In the genomic region with DNA sequence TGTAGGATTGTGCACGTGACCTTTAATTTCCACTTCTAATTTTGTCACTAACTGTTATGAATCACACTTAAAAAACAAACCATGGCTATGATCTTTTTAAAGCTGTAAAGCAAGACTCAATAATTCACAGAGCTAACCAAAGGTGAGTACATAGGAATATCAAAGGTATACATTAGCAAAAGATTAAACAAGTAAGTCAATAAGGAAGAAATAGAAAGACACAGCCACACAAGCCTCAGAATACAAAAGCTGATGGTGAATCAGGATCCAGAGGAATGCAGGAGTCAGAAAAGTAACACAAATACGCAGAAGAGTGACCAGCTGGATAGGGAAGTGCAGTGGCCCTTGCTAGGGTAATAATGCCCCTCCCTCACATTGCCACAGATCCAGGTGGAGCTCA, we compare ENCODE assay signal across 34 cellular contexts.
"Had no signal": no experiment of that assay in that cellular context is flagged by ENCODE, and none has a peak within 500 bp of the region (broad histone marks: within the 10 kb centered on the region; RNA-seq: fewer than 3 reads in every experiment).

No MANE protein-coding gene starts in this region.

- H3K27me3 Mint-ChIP-seq: activated CD8-positive, alpha-beta T cell treated with anti-CD3 and anti-CD28 coated beads for 36 hours; activated naive CD4-positive, alpha-beta T cell treated with anti-CD3 and anti-CD28 coated beads, Interleukin-2, amount 50 U/mL, for 24 hours; activated naive CD8-positive, alpha-beta T cell treated with anti-CD3 and anti-CD28 coated beads for 36 hours; activated naive CD8-positive, alpha-beta T cell treated with anti-CD3 and anti-CD28 coated beads, Interleukin-2, amount 50 U/mL, for 24 hours; activated T-helper 17 cell treated with anti-CD3 and anti-CD28 coated beads, Interleukin-2, amount 50 U/mL, for 72 hours; brain; dendritic cell treated with granulocyte-macrophage colony-stimulating factor and Interleukin-4, amounts not matched to agents 40 ng/mL and 50 ng/mL, for 4 days had no signal

- H3K4me1 ChIP-seq: adrenal gland, breast epithelium had no signal

- H3K9me3 Mint-ChIP-seq: activated naive CD4-positive, alpha-beta T cell treated with anti-CD3 and anti-CD28 coated beads, Interleukin-2, amount 50 U/mL, for 24 hours; activated naive CD8-positive, alpha-beta T cell treated with anti-CD3 and anti-CD28 coated beads for 36 hours had no signal

- H3K4me1 Mint-ChIP-seq: activated naive CD4-positive, alpha-beta T cell treated with anti-CD3 and anti-CD28 coated beads, Interleukin-2, amount 50 U/mL, for 24 hours; activated naive CD8-positive, alpha-beta T cell treated with anti-CD3 and anti-CD28 coated beads for 36 hours; activated naive CD8-positive, alpha-beta T cell treated with anti-CD3 and anti-CD28 coated beads, Interleukin-2, amount 50 U/mL, for 24 hours; activated T-helper 17 cell treated with anti-CD3 and anti-CD28 coated beads, Interleukin-2, amount 50 U/mL, for 72 hours; endodermal cell; WTC11 had no signal

- ATAC-seq: activated CD8-positive, alpha-beta T cell treated with anti-CD3 and anti-CD28 coated beads for 36 hours; activated naive CD8-positive, alpha-beta T cell treated with anti-CD3 and anti-CD28 coated beads, Interleukin-2, amount 50 U/mL, for 24 hours; activated T-cell treated with anti-CD3 and anti-CD28 coated beads, Interleukin-2, amount 50 U/mL, for 4 hours; activated T-helper 17 cell treated with anti-CD3 and anti-CD28 coated beads, Interleukin-2, amount 50 U/mL, for 72 hours; esophagus mucosa; WTC11 had no signal

- H3K36me3 Mint-ChIP-seq: activated naive CD4-positive, alpha-beta T cell treated with anti-CD3 and anti-CD28 coated beads, Interleukin-2, amount 50 U/mL, for 24 hours; activated naive CD8-positive, alpha-beta T cell treated with anti-CD3 and anti-CD28 coated beads for 36 hours; brain had no signal

- H3K27ac Mint-ChIP-seq: activated CD8-positive, alpha-beta T cell treated with anti-CD3 and anti-CD28 coated beads for 36 hours; activated naive CD4-positive, alpha-beta T cell treated with anti-CD3 and anti-CD28 coated beads for 36 hours; activated naive CD4-positive, alpha-beta T cell treated with anti-CD3 and anti-CD28 coated beads, Interleukin-2, amount 50 U/mL, for 24 hours; activated naive CD8-positive, alpha-beta T cell treated with anti-CD3 and anti-CD28 coated beads for 36 hours; activated naive CD8-positive, alpha-beta T cell treated with anti-CD3 and anti-CD28 coated beads, Interleukin-2, amount 50 U/mL, for 24 hours; activated T-helper 17 cell treated with anti-CD3 and anti-CD28 coated beads, Interleukin-2, amount 50 U/mL, for 72 hours; brain; dendritic cell treated with granulocyte-macrophage colony-stimulating factor and Interleukin-4, amounts not matched to agents 40 ng/mL and 50 ng/mL, for 4 days; endodermal cell; WTC11 had no signal

- H3K4me3 Mint-ChIP-seq: activated CD8-positive, alpha-beta T cell treated with anti-CD3 and anti-CD28 coated beads for 36 hours; activated naive CD4-positive, alpha-beta T cell treated with anti-CD3 and anti-CD28 coated beads for 36 hours; activated naive CD4-positive, alpha-beta T cell treated with anti-CD3 and anti-CD28 coated beads, Interleukin-2, amount 50 U/mL, for 24 hours; activated naive CD8-positive, alpha-beta T cell treated with anti-CD3 and anti-CD28 coated beads for 36 hours; activated naive CD8-positive, alpha-beta T cell treated with anti-CD3 and anti-CD28 coated beads, Interleukin-2, amount 50 U/mL, for 24 hours; activated T-cell treated with anti-CD3 and anti-CD28 coated beads, Interleukin-2, amount 50 U/mL, for 4 hours; activated T-helper 17 cell treated with anti-CD3 and anti-CD28 coated beads, Interleukin-2, amount 50 U/mL, for 72 hours; brain; dendritic cell treated with granulocyte-macrophage colony-stimulating factor and Interleukin-4, amounts not matched to agents 40 ng/mL and 50 ng/mL, for 4 days; endodermal cell; WTC11 had no signal

- H3K4me3 ChIP-seq: adrenal gland, breast epithelium, cardiac muscle cell, coronary artery, dorsolateral prefrontal cortex had no signal

- H3K36me3 ChIP-seq: adrenal gland, breast epithelium, cardiac muscle cell had no signal

- DNase-seq: activated CD4-positive, alpha-beta T cell treated with anti-CD3 and anti-CD28 coated beads for 1 hour; activated CD4-positive, alpha-beta T cell treated with anti-CD3 and anti-CD28 coated beads for 4 hours; activated CD4-positive, alpha-beta T cell treated with anti-CD3 and anti-CD28 coated beads, Interleukin-2, amount 50 U/mL, for 1 hour; activated CD4-positive, alpha-beta T cell treated with anti-CD3 and anti-CD28 coated beads, Interleukin-2, amount 50 U/mL, for 48 hours; activated CD8-positive, alpha-beta memory T cell treated with anti-CD3 and anti-CD28 coated beads for 24 hours; activated CD8-positive, alpha-beta T cell treated with anti-CD3 and anti-CD28 coated beads for 36 hours; activated effector memory CD4-positive, alpha-beta T cell treated with Interleukin-2 at 50 U/mL for 16 hours; activated gamma-delta T cell treated with Interleukin-2 at 50 U/mL for 16 hours; activated naive CD4-positive, alpha-beta T cell treated with anti-CD3 and anti-CD28 coated beads for 36 hours; activated naive CD8-positive, alpha-beta T cell treated with anti-CD3 and anti-CD28 coated beads for 36 hours; activated naive CD8-positive, alpha-beta T cell treated with anti-CD3 and anti-CD28 coated beads, Interleukin-2, amount 50 U/mL, for 24 hours; activated T-cell treated with anti-CD3 and anti-CD28 coated beads, Interleukin-2, amount 50 U/mL, for 4 hours; adrenal gland; amygdala; aorta; central memory CD4-positive, alpha-beta T cell; cerebellar nuclear complex; dorsolateral prefrontal cortex; effector memory CD4-positive, alpha-beta T cell; endodermal cell; foreskin fibroblast; head of caudate nucleus; T-helper 2 cell had no signal

- H3K27ac ChIP-seq: adrenal gland, breast epithelium, cardiac muscle cell, coronary artery, dorsolateral prefrontal cortex, VCaP had no signal

- H3K27me3 ChIP-seq: adrenal gland, cardiac muscle cell had no signal

- FAIRE-seq: frontal cortex had no signal
